ENCODE assay signal across 15 cellular contexts in the genomic region with DNA sequence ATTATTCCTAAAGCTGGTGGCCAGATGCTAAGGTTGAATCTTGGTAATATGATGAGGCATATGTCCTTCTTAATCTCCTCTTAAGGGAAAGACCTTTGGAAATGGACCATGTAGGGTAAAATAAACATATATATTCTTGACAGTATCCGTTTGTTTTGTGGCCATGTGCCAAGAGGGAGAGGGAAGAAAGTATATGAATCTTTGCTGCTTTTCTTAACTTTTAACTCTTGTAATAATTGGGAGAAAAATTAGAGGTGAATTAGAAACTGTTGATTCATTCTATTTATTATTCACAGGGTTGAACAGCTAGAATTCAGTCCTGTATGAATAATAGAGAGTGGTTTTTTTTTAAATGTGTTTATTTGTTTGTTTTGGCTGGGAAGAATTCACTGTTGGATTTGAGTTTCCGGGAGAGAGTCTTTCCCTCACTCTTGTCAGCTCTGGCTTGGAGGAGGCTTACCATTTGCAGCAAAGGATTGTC. TPM values are rescaled to one million over a fixed set of nuclear protein-coding genes. Genes with fewer than 3 reads are reported as not detected.
DNase-seq lines count a peak whose midpoint lies in the region; ATAC-seq and TF ChIP-seq lines count a peak whose summit lies in the region.
"Had no signal": no experiment of that assay in that cellular context is flagged by ENCODE, and none has a peak within 500 bp of the region (broad histone marks: within the 10 kb centered on the region; RNA-seq: fewer than 3 reads in every experiment).

No MANE protein-coding gene starts in this region.

- WGBS in esophagus squamous epithelium, 2 donors = 11 to 34% methylated on average over 2 of the region's 2 CpGs

- DNase-seq in HCEC 1CT (peak; percentile 56), WERI-Rb-1 (peak; percentile 15), fibroblast of villous mesenchyme (ENCODE audit: low read depth) (peak; percentile 59), amniotic stem cell (lab: John Stamatoyannopoulos, UW) (no peak), pons (ENCODE audit: low spot score) (no peak), esophagus squamous epithelium (lab: John Stamatoyannopoulos, UW) (no peak)
- DNase-seq: activated T-cell treated with anti-CD3 and anti-CD28 coated beads, Interleukin-2, amount 50 U/mL, for 1 hour; natural killer cell; NCI-H748 treated with DMSO at 0.1 percent for 48 hours; upper lobe of right lung had no signal

- no peak for TF ChIP-seq POLR2A in esophagus squamous epithelium (IDR thresholded peaks at IDR 0.05)

- ATAC-seq in HG02938 (IDR thresholded peaks at IDR 0.05; ENCODE audit: unreplicated experiment) = no peak
- ATAC-seq: activated CD4-positive, CD25-positive, alpha-beta regulatory T cell treated with anti-CD3 and anti-CD28 coated beads, Interleukin-2, amount 50 U/mL, for 24 hours; esophagus mucosa; natural killer cell; upper lobe of right lung had no signal

- H3K9me3 ChIP-seq in WERI-Rb-1 (ENCODE audit: severe bottlenecking) (peaks cover 5% of the 10 kb centered on the region), esophagus squamous epithelium (no peaks in the 10 kb centered on the region)
- H3K9me3 ChIP-seq: ascending aorta, upper lobe of right lung had no signal

- H3K27me3 ChIP-seq in WERI-Rb-1 (ENCODE audit: insufficient read depth, low read depth, severe bottlenecking) (no peaks in the 10 kb centered on the region), esophagus squamous epithelium (no peaks in the 10 kb centered on the region)
- H3K27me3 ChIP-seq: ascending aorta, upper lobe of right lung had no signal

- H3K27ac ChIP-seq in 22Rv1 (peak overlapping the region; percentile 56), WERI-Rb-1 (peak overlapping the region; percentile 64), esophagus squamous epithelium (no peak overlapping the region)
- H3K27ac ChIP-seq: ascending aorta, upper lobe of right lung had no signal

- H3K36me3 ChIP-seq in WERI-Rb-1 (no peaks in the 10 kb centered on the region), esophagus squamous epithelium (peaks cover 0 to 10% (median 0%) of the 10 kb centered on the region in 3 donors)
- H3K36me3 ChIP-seq: ascending aorta, upper lobe of right lung had no signal

- TF ChIP-seq CTCF in 22Rv1 (IDR thresholded peaks at IDR 0.05) (no peak), WERI-Rb-1 (IDR thresholded peaks at IDR 0.05; ENCODE audit: low read depth, low read length) (no peak), fibroblast of villous mesenchyme (IDR thresholded peaks at IDR 0.05; ENCODE audit: insufficient read depth, low read depth, low read length) (no peak), esophagus squamous epithelium (IDR thresholded peaks at IDR 0.05) (no peak)

- H3K4me3 ChIP-seq in WERI-Rb-1 (ENCODE audit: low read depth, low read length) (peak overlapping the region; percentile 19; the same call in 1 of the 2 replicates), fibroblast of villous mesenchyme (ENCODE audit: low read depth, low read length) (no peak overlapping the region), esophagus squamous epithelium (no peak overlapping the region)
- H3K4me3 ChIP-seq: ascending aorta, upper lobe of right lung had no signal

- peaks cover 0 to 24% (median 6%) of the 10 kb centered on the region in 3 donors for H3K4me1 ChIP-seq in esophagus squamous epithelium
- H3K4me1 ChIP-seq: upper lobe of right lung had no signal

- intact Hi-C loops in esophagus squamous epithelium (cut with DNase I) = no loop called here

RNA-seq across cellular contexts. Expression of a gene that starts 31.6 kb away (rescaled TPM):
- total RNA-seq in fibroblast of villous mesenchyme = 22.5 and 24.2 TPM in 2 replicates
- total RNA-seq in esophagus squamous epithelium = 10 to 100 TPM; 22.4 to 36.4 (median 32.4) TPM

RNA-seq across cellular contexts. Expression of a gene that starts 43.0 kb away (rescaled TPM):
- total RNA-seq in fibroblast of villous mesenchyme (not detected in 2 replicates), esophagus squamous epithelium (not detected)
- total RNA-seq: ascending aorta, esophagus mucosa, natural killer cell, upper lobe of right lung had no signal

Comparison
In these comparisons a context has a peak if more than half of its experiments do, and no peak if none do; other contexts are left out.
1. H3K27ac ChIP-seq: peak in 22Rv1 (single experiment) and WERI-Rb-1 (single experiment); none in esophagus squamous epithelium (0 of 4).
2. DNase-seq: peak in HCEC 1CT (single experiment), WERI-Rb-1 (single experiment) and fibroblast of villous mesenchyme (single experiment); none in amniotic stem cell (single experiment), pons (single experiment) and esophagus squamous epithelium (single experiment).